ENCODE assay signal across 17 cellular contexts in the genomic region with DNA sequence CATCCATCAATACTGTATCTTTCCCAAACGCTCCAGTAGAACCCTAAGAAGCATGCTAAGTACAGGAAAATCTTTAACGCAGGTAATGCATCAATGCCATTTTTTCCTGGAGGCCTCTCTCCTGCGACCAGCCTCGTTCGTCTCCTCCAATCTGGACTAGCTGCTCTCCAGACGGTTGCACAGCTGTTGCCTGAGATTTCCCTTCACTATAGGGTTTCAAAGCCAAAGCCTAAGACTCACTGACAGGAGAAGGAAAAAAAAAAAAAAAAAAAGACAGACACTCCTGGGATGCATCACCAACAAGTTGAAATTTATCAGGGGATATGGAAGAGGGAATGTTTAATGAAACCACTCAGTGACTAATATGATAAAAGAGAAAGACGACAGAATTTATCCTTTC.
DNase-seq lines count a peak whose midpoint lies in the region; ATAC-seq, FAIRE-seq and TF ChIP-seq lines count a peak whose summit lies in the region.
"Had no signal": no experiment of that assay in that cellular context is flagged by ENCODE, and none has a peak within 500 bp of the region (broad histone marks: within the 10 kb centered on the region; RNA-seq: fewer than 3 reads in every experiment).

No MANE protein-coding gene starts in this region.

- H3K4me3 ChIP-seq in astrocyte (ENCODE audit: insufficient read depth, low read depth, low read length): no peak overlapping the region
- H3K4me3 ChIP-seq in iPS-18a (ENCODE audit: low read length): no peak overlapping the region
- H3K4me3 ChIP-seq in PC-9: no peak overlapping the region
- H3K4me3 ChIP-seq in spleen: no peak overlapping the region
- H3K4me3 ChIP-seq: vagina had no signal

- no peaks in the 10 kb centered on the region for H3K9me3 ChIP-seq in astrocyte (ENCODE audit: insufficient read depth, low read depth, low read length)
- no peaks in the 10 kb centered on the region for H3K9me3 ChIP-seq in iPS-18a (ENCODE audit: control insufficient read depth, low read depth, low read length)
- H3K9me3 ChIP-seq in PC-9 (ENCODE audit: insufficient read depth, low read depth): no peaks in the 10 kb centered on the region
- H3K9me3 ChIP-seq in spleen: no peaks in the 10 kb centered on the region
- H3K9me3 ChIP-seq: vagina had no signal

- FAIRE-seq in D721Med (lab: Jason Lieb, UNC) (no peak), astrocyte (lab: Jason Lieb, UNC) (no peak)
- FAIRE-seq: GM12892, islet of Langerhans had no signal

- POLR2A ChIA-PET in PC-9 (lab: Charles Lee; ENCODE audit: unreplicated experiment): no interaction called here

- WGBS in spleen, 5 donors: 85 to 94% (median 90%) methylated on average over 7 of the region's 7 CpGs

- peaks cover 9% of the 10 kb centered on the region for H3K4me1 ChIP-seq in astrocyte (ENCODE audit: insufficient read depth, low read length)
- H3K4me1 ChIP-seq in iPS-18a (ENCODE audit: control insufficient read depth, low read depth, low read length): peaks cover 35% of the 10 kb centered on the region
- H3K4me1 ChIP-seq in PC-9 (replicated peaks; ENCODE audit: insufficient read depth): no peaks in the 10 kb centered on the region
- peaks cover 0 to 8% (median 0%) of the 10 kb centered on the region in 6 donors for H3K4me1 ChIP-seq in spleen
- H3K4me1 ChIP-seq: vagina had no signal

- H3K27me3 Mint-ChIP-seq in astrocyte (ENCODE audit: low read depth, unreplicated experiment): no peaks in the 10 kb centered on the region
- H3K27me3 Mint-ChIP-seq: memory B cell; natural killer cell treated with Interleukin-12 subunit alpha and Interleukin-12 subunit beta and Interleukin-15 and Interleukin-18, amount 100 ng/mL, for 72 hours had no signal

- no peak overlapping the region for H3K27ac ChIP-seq in astrocyte (ENCODE audit: low read depth, low read length)
- peak overlapping the region; percentile 2 for H3K27ac ChIP-seq in iPS-18a (ENCODE audit: low read length)
- H3K27ac ChIP-seq in PC-9: no peak overlapping the region
- no peak overlapping the region for H3K27ac ChIP-seq in spleen
- H3K27ac ChIP-seq: vagina had no signal

- H3K4me2 ChIP-seq in astrocyte (ENCODE audit: low read length) (no peak overlapping the region), PC-9 (no peak overlapping the region)

- H3K9ac ChIP-seq in astrocyte (ENCODE audit: low read length): no peak overlapping the region
- no peak overlapping the region for H3K9ac ChIP-seq in iPS-18a (ENCODE audit: low read length)

- intact Hi-C loops in PC-9 (cut with micrococcal nuclease; ENCODE audit: unreplicated experiment) (no loop called here), spleen (cut with DNase I; ENCODE audit: low total_unique reads) (no loop called here)

- no peaks in the 10 kb centered on the region for H3K9me3 Mint-ChIP-seq in astrocyte (ENCODE audit: unreplicated experiment)
- H3K9me3 Mint-ChIP-seq: memory B cell; natural killer cell treated with Interleukin-12 subunit alpha and Interleukin-12 subunit beta and Interleukin-15 and Interleukin-18, amount 100 ng/mL, for 72 hours had no signal

- H4K20me1 ChIP-seq in astrocyte (ENCODE audit: insufficient read depth, low read length) (peaks cover 8% of the 10 kb centered on the region), PC-9 (ENCODE audit: insufficient read depth) (no peaks in the 10 kb centered on the region; the same call in 1 of the 2 replicates)

- no peak for TF ChIP-seq CTCF in D721Med (IDR thresholded peaks at IDR 0.05; ENCODE audit: insufficient read depth, missing control alignments)
- no peak for TF ChIP-seq CTCF in astrocyte (IDR thresholded peaks at IDR 0.05; ENCODE audit: insufficient read depth, low read depth, low read length)
- no peak for TF ChIP-seq CTCF in PC-9 (conservative IDR thresholded peaks at IDR 0.05)
- no peak for TF ChIP-seq CTCF in spleen (IDR thresholded peaks at IDR 0.05 in 8 of 11, conservative IDR thresholded peaks at IDR 0.05 in 3 of 11)

- peak overlapping the region; percentile 38 for H3K27ac Mint-ChIP-seq in astrocyte (ENCODE audit: unreplicated experiment)
- H3K27ac Mint-ChIP-seq: memory B cell; natural killer cell treated with Interleukin-12 subunit alpha and Interleukin-12 subunit beta and Interleukin-15 and Interleukin-18, amount 100 ng/mL, for 72 hours had no signal

- H2AFZ ChIP-seq in astrocyte (ENCODE audit: low read depth, low read length): no peak overlapping the region
- no peak overlapping the region for H2AFZ ChIP-seq in PC-9

- CTCF ChIA-PET in PC-9 (lab: Charles Lee): no interaction called here

- H3K4me1 Mint-ChIP-seq in astrocyte (ENCODE audit: low read depth, unreplicated experiment): peaks cover 24% of the 10 kb centered on the region

- H3K79me2 ChIP-seq in astrocyte (ENCODE audit: insufficient read depth, low read length): peaks cover 74% of the 10 kb centered on the region
- H3K79me2 ChIP-seq in PC-9 (ENCODE audit: low read depth): peaks cover 24% of the 10 kb centered on the region

- no TSS peak for BruUV-seq in PC-9 (replicated peaks; lab: Mats Ljungman, UMichigan)

- no peaks in the 10 kb centered on the region for H3K9me2 ChIP-seq in PC-9 (ENCODE audit: insufficient read depth)

- no peak overlapping the region for H3K4me3 Mint-ChIP-seq in astrocyte (ENCODE audit: unreplicated experiment)
- H3K4me3 Mint-ChIP-seq: memory B cell; natural killer cell treated with Interleukin-12 subunit alpha and Interleukin-12 subunit beta and Interleukin-15 and Interleukin-18, amount 100 ng/mL, for 72 hours had no signal

- no peaks in the 10 kb centered on the region for H3F3A ChIP-seq in PC-9 (ENCODE audit: insufficient read depth, low read depth)

- DNase-seq in D721Med (ENCODE audit: insufficient read length, low spot score) (peak; percentile 53), NCI-H1694 treated with DMSO at 0.1 percent for 48 hours (lab: John Stamatoyannopoulos, UW) (peak; percentile 82), astrocyte (ENCODE audit: low read depth) (no peak), PC-9 (no peak), spleen (no peak)
- DNase-seq in stimulated activated CD4-positive, alpha-beta T cell treated with anti-CD3 and anti-CD28 coated beads, Interleukin-12 subunit alpha, Interleukin-12 subunit beta, amount 100 ng/mL, for 4 hours: no peak
- DNase-seq: activated gamma-delta T cell treated with Interleukin-2 at 50 U/mL for 16 hours; amniotic stem cell; central memory CD4-positive, alpha-beta T cell; NCI-H510A had no signal

- H3K36me3 ChIP-seq in astrocyte (ENCODE audit: insufficient read depth, low read length) (no peaks in the 10 kb centered on the region), iPS-18a (ENCODE audit: control insufficient read depth, low read depth, low read length) (no peaks in the 10 kb centered on the region), PC-9 (ENCODE audit: low read depth) (no peaks in the 10 kb centered on the region), spleen (no peaks in the 10 kb centered on the region)
- H3K36me3 ChIP-seq: vagina had no signal

- no peak for TF ChIP-seq POLR2A in spleen (IDR thresholded peaks at IDR 0.05)

- ATAC-seq in GM18867 (IDR thresholded peaks at IDR 0.05; ENCODE audit: unreplicated experiment): no peak
- ATAC-seq: natural killer cell treated with Interleukin-12 subunit alpha and Interleukin-12 subunit beta and Interleukin-15 and Interleukin-18, amount 100 ng/mL, for 72 hours had no signal

- peaks cover 3% of the 10 kb centered on the region for H3K36me3 Mint-ChIP-seq in astrocyte (ENCODE audit: low read depth, unreplicated experiment)
- H3K36me3 Mint-ChIP-seq: natural killer cell treated with Interleukin-12 subunit alpha and Interleukin-12 subunit beta and Interleukin-15 and Interleukin-18, amount 100 ng/mL, for 72 hours had no signal

- H3K27me3 ChIP-seq in astrocyte (ENCODE audit: insufficient read depth, low read length): no peaks in the 10 kb centered on the region
- no peaks in the 10 kb centered on the region for H3K27me3 ChIP-seq in iPS-18a (ENCODE audit: control insufficient read depth, insufficient read depth, low read length)
- no peaks in the 10 kb centered on the region for H3K27me3 ChIP-seq in PC-9 (ENCODE audit: insufficient read depth, low read depth)
- H3K27me3 ChIP-seq in spleen (replicated peaks in 1 of 7): no peaks in the 10 kb centered on the region
- H3K27me3 ChIP-seq: vagina had no signal

Comparison
In these comparisons a context has a peak if more than half of its experiments do, and no peak if none do; other contexts are left out.
1. DNase-seq: peak in D721Med (single experiment) and NCI-H1694 treated with DMSO at 0.1 percent for 48 hours (single experiment); none in astrocyte (single experiment), PC-9 (0 of 2), stimulated activated CD4-positive, alpha-beta T cell treated with anti-CD3 and anti-CD28 coated beads, Interleukin-12 subunit alpha, Interleukin-12 subunit beta, amount 100 ng/mL, for 4 hours (single experiment) and spleen (single experiment).